Comparison of ENCODE assay signal across 1 cellular context in the genomic region with DNA sequence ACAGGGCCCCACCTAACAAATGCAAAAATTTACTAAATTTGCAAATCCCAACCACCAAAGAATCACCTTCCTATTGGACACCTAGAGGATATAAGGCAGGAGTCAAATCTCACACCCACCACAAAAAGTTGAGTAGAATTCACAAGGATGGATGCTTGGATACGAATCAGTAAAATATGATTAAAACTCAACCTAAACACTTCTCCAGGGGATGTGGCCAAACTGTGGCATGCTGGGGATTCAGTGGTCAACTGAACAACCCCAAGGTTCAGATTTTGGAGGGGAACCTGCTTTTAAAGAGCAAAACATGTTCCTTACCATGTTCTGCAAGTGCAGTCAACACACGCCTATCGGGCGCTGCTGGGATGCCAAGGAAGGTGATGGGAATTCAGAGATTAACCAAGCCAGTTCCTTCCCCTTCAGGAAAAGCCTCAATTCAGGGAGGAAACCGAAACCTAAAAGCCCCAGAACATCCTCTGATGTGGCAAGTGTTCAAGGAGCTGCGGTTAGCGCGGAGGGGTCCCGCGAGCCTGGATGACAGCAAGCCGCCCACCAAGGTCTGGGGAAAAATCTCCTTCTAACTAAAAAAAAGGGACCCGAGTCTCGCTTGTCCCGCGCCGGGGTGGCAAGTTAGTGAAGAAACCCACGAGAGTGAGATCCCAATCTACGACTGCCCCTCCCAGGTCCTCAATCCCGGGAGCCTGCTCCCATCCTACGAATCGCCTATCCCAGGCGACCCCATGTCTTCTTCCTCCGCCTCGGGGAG.
TF ChIP-seq lines count a peak whose summit lies in the region.

No MANE protein-coding gene starts in this region.

TF ChIP-seq in A549, 52 proteins besides CTCF, POLR2A, EP300 and RAD21 (continued from another document):
- TF ChIP-seq, protein P1, sequence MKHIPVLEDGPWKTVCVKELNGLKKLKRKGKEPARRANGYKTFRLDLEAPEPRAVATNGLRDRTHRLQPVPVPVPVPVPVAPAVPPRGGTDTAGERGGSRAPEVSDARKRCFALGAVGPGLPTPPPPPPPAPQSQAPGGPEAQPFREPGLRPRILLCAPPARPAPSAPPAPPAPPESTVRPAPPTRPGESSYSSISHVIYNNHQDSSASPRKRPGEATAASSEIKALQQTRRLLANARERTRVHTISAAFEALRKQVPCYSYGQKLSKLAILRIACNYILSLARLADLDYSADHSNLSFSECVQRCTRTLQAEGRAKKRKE (CRISPR knock-in tag; IDR thresholded peaks at IDR 0.05; ENCODE audit: low read depth), result no peak
